ENCODE assay signal across 8 cellular contexts in genomic region chr1:173476197-173476663, GRCh38. TPM values are rescaled to one million over a fixed set of nuclear protein-coding genes. Genes with fewer than 3 reads are reported as not detected.
DNase-seq lines count a peak whose midpoint lies in the region; ATAC-seq and TF ChIP-seq lines count a peak whose summit lies in the region.

No MANE protein-coding gene starts in this region.

- no peaks in the 10 kb centered on the region for H3K27me3 ChIP-seq in adrenal gland
- no peaks in the 10 kb centered on the region for H3K27me3 ChIP-seq in left lung
- H3K27me3 ChIP-seq in thymus (ENCODE audit: control insufficient read depth, insufficient read depth), result no peaks in the 10 kb centered on the region

- H3K27ac ChIP-seq in adrenal gland (peak overlapping the region; percentile 82 to 98 (median 96)), left lung (peak overlapping the region; percentile 92 to 100), thymus (ENCODE audit: low read depth) (peak overlapping the region; percentile 53)

- DNase-seq in activated CD8-positive, alpha-beta memory T cell treated with anti-CD3 and anti-CD28 coated beads, Interleukin-2, amount 10 ng/mL, durations not matched to agents 7 days and 5 days, result no peak
- DNase-seq in activated CD8-positive, alpha-beta memory T cell treated with anti-CD3 and anti-CD28 coated beads for 24 hours, result no peak
- no peak for DNase-seq in adrenal gland
- no peak for DNase-seq in left lung
- DNase-seq in SHP77 treated with DMSO at 0.1 percent for 48 hours (lab: John Stamatoyannopoulos, UW), result no peak
- no peak for DNase-seq in 8988T
- DNase-seq in NCI-H1930 (lab: John Stamatoyannopoulos, UW), result no peak

- peaks cover 48% of the 10 kb centered on the region for H3K4me1 Mint-ChIP-seq in activated CD8-positive, alpha-beta memory T cell treated with anti-CD3 and anti-CD28 coated beads, Interleukin-2, amount 10 ng/mL, durations not matched to agents 7 days and 5 days

- TF ChIP-seq CTCF in adrenal gland (IDR thresholded peaks at IDR 0.05), result no peak
- TF ChIP-seq CTCF in left lung (IDR thresholded peaks at IDR 0.05), result no peak

- 48 to 52% (median 51%) methylated on average over 5 of the region's 5 CpGs for WGBS in adrenal gland, 4 donors
- WGBS in thymus, result 72% methylated on average over 5 of the region's 5 CpGs

- H3K27me3 Mint-ChIP-seq in activated CD8-positive, alpha-beta memory T cell treated with anti-CD3 and anti-CD28 coated beads, Interleukin-2, amount 10 ng/mL, durations not matched to agents 7 days and 5 days, result no peaks in the 10 kb centered on the region

- H3K9me3 Mint-ChIP-seq in activated CD8-positive, alpha-beta memory T cell treated with anti-CD3 and anti-CD28 coated beads, Interleukin-2, amount 10 ng/mL, durations not matched to agents 7 days and 5 days (ENCODE audit: low read depth), result peaks cover 9% of the 10 kb centered on the region

- ATAC-seq in activated CD8-positive, alpha-beta memory T cell treated with anti-CD3 and anti-CD28 coated beads, Interleukin-2, amount 10 ng/mL, durations not matched to agents 7 days and 5 days, result no peak
- ATAC-seq in left lung, result no peak

- CTCF ChIA-PET in activated CD8-positive, alpha-beta memory T cell treated with anti-CD3 and anti-CD28 coated beads, Interleukin-2, amount 10 ng/mL, durations not matched to agents 7 days and 5 days (lab: Charles Lee), result interaction anchor here (1.0 to 4.2 kb wide), 6 partner anchors 45 to 757 kb away, joined by 3 to 18 read pairs (median 9); partner anchors contain the start of genes CENPL, DARS2 and KLHL20

- H3K27ac Mint-ChIP-seq in activated CD8-positive, alpha-beta memory T cell treated with anti-CD3 and anti-CD28 coated beads, Interleukin-2, amount 10 ng/mL, durations not matched to agents 7 days and 5 days, result peak overlapping the region; percentile 94

- peaks cover 39 to 68% of the 10 kb centered on the region in 2 donors for H3K4me1 ChIP-seq in adrenal gland (replicated peaks in 1 of 2)
- H3K4me1 ChIP-seq in left lung, result peaks cover 16 to 61% of the 10 kb centered on the region in 2 donors
- H3K4me1 ChIP-seq in thymus (ENCODE audit: control insufficient read depth, insufficient read depth, low read length), result peaks cover 12% of the 10 kb centered on the region

- intact Hi-C loops in adrenal gland (cut with DNase I), result no loop called here
- intact Hi-C loops in left lung (cut with DNase I), result no loop called here

- no peak for TF ChIP-seq POLR2A in adrenal gland (IDR thresholded peaks at IDR 0.05)

- peak overlapping the region in 3 of 4 donors; percentile 37 to 84 (median 63) for H3K4me3 ChIP-seq in adrenal gland
- peak overlapping the region; percentile 59 to 89 for H3K4me3 ChIP-seq in left lung
- peak overlapping the region; percentile 74 for H3K4me3 ChIP-seq in thymus (ENCODE audit: low read length)

- H3K36me3 Mint-ChIP-seq in activated CD8-positive, alpha-beta memory T cell treated with anti-CD3 and anti-CD28 coated beads, Interleukin-2, amount 10 ng/mL, durations not matched to agents 7 days and 5 days, result peaks cover 46% of the 10 kb centered on the region

- H3K4me3 Mint-ChIP-seq in activated CD8-positive, alpha-beta memory T cell treated with anti-CD3 and anti-CD28 coated beads, Interleukin-2, amount 10 ng/mL, durations not matched to agents 7 days and 5 days, result peak overlapping the region; percentile 87

- H3K36me3 ChIP-seq in adrenal gland (replicated peaks in 1 of 2), result peaks cover 0 to 6% of the 10 kb centered on the region in 2 donors
- H3K36me3 ChIP-seq in left lung, result peaks cover 0 to 10% of the 10 kb centered on the region in 2 donors
- H3K36me3 ChIP-seq in thymus (ENCODE audit: control insufficient read depth, insufficient read depth), result peaks cover 2% of the 10 kb centered on the region

- H3K9me3 ChIP-seq in adrenal gland (replicated peaks in 1 of 3) (no peaks in the 10 kb centered on the region), left lung (no peaks in the 10 kb centered on the region), thymus (ENCODE audit: control insufficient read depth) (no peaks in the 10 kb centered on the region)

RNA-seq across cellular contexts. Expression of gene PRDX6, which starts 0.9 kb away (rescaled TPM):
- total RNA-seq in activated CD8-positive, alpha-beta memory T cell treated with anti-CD3 and anti-CD28 coated beads, Interleukin-2, amount 10 ng/mL, durations not matched to agents 7 days and 5 days, result 100 to 1,000 TPM; 123 to 153 TPM
- total RNA-seq in adrenal gland, result 100 to 1,000 TPM; 248 to 461 (median 311) TPM
- polyA plus RNA-seq in adrenal gland, result 100 to 1,000 TPM; 171 to 444 (median 434) TPM
- 100 to 1,000 TPM; 251 to 263 TPM for total RNA-seq in left lung
- polyA plus RNA-seq in thymus, result 297 TPM
